26 cellular contexts compared by ENCODE assay signal in the genomic region with DNA sequence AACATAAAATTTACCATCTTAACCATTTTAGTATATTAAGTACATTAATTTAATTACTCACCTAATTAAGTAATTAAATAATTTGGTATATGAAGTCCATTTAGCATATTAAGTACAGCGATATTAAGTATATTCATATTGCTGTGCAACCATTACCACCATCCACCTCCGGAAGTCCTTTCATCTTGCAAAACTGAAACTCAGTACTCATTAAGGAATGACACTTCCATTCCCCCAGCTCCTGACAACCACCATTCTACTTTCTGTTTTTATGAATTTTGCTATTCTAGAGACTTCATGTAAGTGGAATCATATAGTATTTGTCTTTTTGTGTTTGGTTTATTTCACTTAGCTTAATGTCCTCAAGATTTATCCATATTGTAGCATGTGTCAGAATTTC.
A peak's percentile ranks its signal among the peaks of the same experiment; 100 is the strongest.
DNase-seq lines count a peak whose midpoint lies in the region; ATAC-seq and TF ChIP-seq lines count a peak whose summit lies in the region.
"Had no signal": no experiment of that assay in that cellular context is flagged by ENCODE, and none has a peak within 500 bp of the region (broad histone marks: within the 10 kb centered on the region; RNA-seq: fewer than 3 reads in every experiment).

No MANE protein-coding gene starts in this region.

- CTCF ChIA-PET in activated CD4-positive, alpha-beta T cell treated with anti-CD3 and anti-CD28 coated beads for 36 hours (lab: Charles Lee): interaction anchor here (0.6 to 0.7 kb wide), 2 partner anchors 135 to 248 kb away, joined by 3 to 4 read pairs; no protein-coding TSS in a partner anchor

- peaks cover 3% of the 10 kb centered on the region for H3K27me3 Mint-ChIP-seq in activated CD4-positive, alpha-beta T cell treated with anti-CD3 and anti-CD28 coated beads for 36 hours
- H3K27me3 Mint-ChIP-seq in central memory CD8-positive, alpha-beta T cell: peaks cover 12% of the 10 kb centered on the region

- H3K27ac Mint-ChIP-seq in activated CD4-positive, alpha-beta T cell treated with anti-CD3 and anti-CD28 coated beads for 36 hours: no peak overlapping the region
- H3K27ac Mint-ChIP-seq in central memory CD8-positive, alpha-beta T cell (ENCODE audit: low read depth): peak overlapping the region; percentile 58
- H3K27ac Mint-ChIP-seq: activated naive CD4-positive, alpha-beta T cell treated with anti-CD3 and anti-CD28 coated beads, Interleukin-2, amount 50 U/mL, for 72 hours had no signal

- no peak for TF ChIP-seq CTCF in GM10266 (IDR thresholded peaks at IDR 0.05; ENCODE audit: control insufficient read depth, insufficient read depth, low read depth, missing control alignments)

- H3K4me1 Mint-ChIP-seq in activated CD4-positive, alpha-beta T cell treated with anti-CD3 and anti-CD28 coated beads for 36 hours: peaks cover 11% of the 10 kb centered on the region
- H3K4me1 Mint-ChIP-seq in central memory CD8-positive, alpha-beta T cell: peaks cover 27% of the 10 kb centered on the region

- DNase-seq in activated CD4-positive, alpha-beta T cell treated with anti-CD3 and anti-CD28 coated beads for 36 hours: peak; percentile 7
- DNase-seq in activated CD4-positive, alpha-beta T cell treated with anti-CD3 and anti-CD28 coated beads, Interleukin-2, amount 50 U/mL, for 48 hours: no peak
- DNase-seq in Jurkat, Clone E6-1 (ENCODE audit: low read depth, low spot score): peak; percentile 30
- no peak for DNase-seq in central memory CD8-positive, alpha-beta T cell (ENCODE audit: low spot score in 2 of 2)
- no peak for DNase-seq in islet precursor cell
- no peak for DNase-seq in GM10266 (ENCODE audit: extremely low spot score)
- no peak for DNase-seq in EL
- DNase-seq: activated CD4-positive, alpha-beta T cell treated with anti-CD3 and anti-CD28 coated beads, Interleukin-2, amount 50 U/mL, for 4 hours; activated CD8-positive, alpha-beta memory T cell treated with anti-CD3 and anti-CD28 coated beads, Interleukin-2, amount 50 U/mL, for 48 hours; amygdala; COR-L47; DMS53; gastrocnemius medialis; GDM1; Karpas-422; NCI-H146; NCI-H446; NCI-H748 treated with DMSO at 0.1 percent for 48 hours; SHP77 treated with DMSO at 0.1 percent for 48 hours; stimulated activated CD4-positive, alpha-beta T cell treated with anti-CD3 and anti-CD28 coated beads, Interleukin-4, amount 100 ng/mL, for 24 hours; trophoblast cell had no signal

- H3K36me3 Mint-ChIP-seq in activated CD4-positive, alpha-beta T cell treated with anti-CD3 and anti-CD28 coated beads for 36 hours (ENCODE audit: low read depth): no peaks in the 10 kb centered on the region
- H3K36me3 Mint-ChIP-seq in central memory CD8-positive, alpha-beta T cell (ENCODE audit: insufficient read depth): peaks cover 2% of the 10 kb centered on the region

- H3K4me3 ChIP-seq in Jurkat, Clone E6-1 (ENCODE audit: low read length): no peak overlapping the region
- H3K4me3 ChIP-seq: BLaER1 treated with 17β-estradiol and CSF1 and Interleukin-3, amounts not matched to agents 10 nM and 100 nM; breast epithelium; gastrocnemius medialis; lung had no signal

- peak; percentile 71 for ATAC-seq in activated CD4-positive, alpha-beta T cell treated with anti-CD3 and anti-CD28 coated beads for 36 hours
- peak; percentile 75 for ATAC-seq in GM19025 (IDR thresholded peaks at IDR 0.05; ENCODE audit: low read depth, unreplicated experiment)
- ATAC-seq in central memory CD8-positive, alpha-beta T cell (replicated peaks; ENCODE audit: extremely low read depth, poor library complexity, severe bottlenecking): peak; percentile 94
- ATAC-seq: gastrocnemius medialis had no signal

- POLR2A ChIA-PET in activated CD4-positive, alpha-beta T cell treated with anti-CD3 and anti-CD28 coated beads for 36 hours (lab: Charles Lee): no interaction called here

- intact Hi-C loops in activated CD4-positive, alpha-beta T cell treated with anti-CD3 and anti-CD28 coated beads for 36 hours (cut with DNase I, micrococcal nuclease): loop anchor here (2.0 to 5.0 kb wide), 3 partner anchors 34 to 37 kb away; no protein-coding TSS in a partner anchor

- H3K4me3 Mint-ChIP-seq in activated CD4-positive, alpha-beta T cell treated with anti-CD3 and anti-CD28 coated beads for 36 hours: no peak overlapping the region
- H3K4me3 Mint-ChIP-seq in central memory CD8-positive, alpha-beta T cell: peak overlapping the region; percentile 49

- peaks cover 7% of the 10 kb centered on the region for H3K9me3 Mint-ChIP-seq in activated CD4-positive, alpha-beta T cell treated with anti-CD3 and anti-CD28 coated beads for 36 hours (ENCODE audit: low read depth)
- peaks cover 5% of the 10 kb centered on the region for H3K9me3 Mint-ChIP-seq in central memory CD8-positive, alpha-beta T cell

Comparison
In these comparisons a context has a peak if more than half of its experiments do, and no peak if none do; other contexts are left out.
1. DNase-seq: peak in activated CD4-positive, alpha-beta T cell treated with anti-CD3 and anti-CD28 coated beads for 36 hours (single experiment) and Jurkat, Clone E6-1 (single experiment); none in activated CD4-positive, alpha-beta T cell treated with anti-CD3 and anti-CD28 coated beads, Interleukin-2, amount 50 U/mL, for 48 hours (0 of 2), central memory CD8-positive, alpha-beta T cell (0 of 2), islet precursor cell (single experiment), GM10266 (single experiment) and EL (single experiment).
2. Peak in every context shown above with its lines, with median percentiles within 50 percentile points of each other: ATAC-seq.